In the genomic region with DNA sequence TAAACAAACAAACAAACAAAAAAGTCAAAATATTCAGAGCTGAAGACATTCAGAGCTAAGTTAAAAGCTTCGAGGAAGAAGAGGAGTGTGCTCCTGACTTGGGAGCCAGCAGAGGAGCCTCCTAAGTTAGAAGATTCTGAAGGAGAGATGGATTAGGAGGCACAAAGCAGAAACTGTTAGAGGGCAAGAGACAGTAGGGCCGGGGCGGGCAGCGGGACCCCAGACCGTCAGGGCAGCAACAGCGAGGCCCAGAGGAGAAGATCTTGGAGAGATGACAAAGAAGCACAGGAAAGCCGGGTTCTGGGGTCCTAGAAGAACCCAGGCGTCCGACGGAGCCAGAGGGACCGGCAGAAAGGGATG, we compare ENCODE assay signal across 8 cellular contexts. TPM values are rescaled to one million over a fixed set of nuclear protein-coding genes. Genes with fewer than 3 reads are reported as not detected.
A peak's percentile ranks its signal among the peaks of the same experiment; 100 is the strongest.
DNase-seq lines count a peak whose midpoint lies in the region; ATAC-seq and TF ChIP-seq lines count a peak whose summit lies in the region.

No MANE protein-coding gene starts in this region.

- H3K36me3 Mint-ChIP-seq in effector memory CD8-positive, alpha-beta T cell (ENCODE audit: insufficient read depth): no peaks in the 10 kb centered on the region
- peaks cover 0 to 9% of the 10 kb centered on the region in 2 donors for H3K36me3 Mint-ChIP-seq in naive B cell

- peaks cover 0 to 2% of the 10 kb centered on the region in 2 donors for H3K9me3 Mint-ChIP-seq in effector memory CD8-positive, alpha-beta T cell
- H3K9me3 Mint-ChIP-seq in naive B cell: peaks cover 0 to 1% (median 0%) of the 10 kb centered on the region in 7 donors

- H3K27me3 Mint-ChIP-seq in effector memory CD8-positive, alpha-beta T cell: peaks cover 16 to 32% of the 10 kb centered on the region in 2 donors
- H3K27me3 Mint-ChIP-seq in naive B cell: peaks cover 9 to 21% (median 13%) of the 10 kb centered on the region in 3 donors

- peak overlapping the region; percentile 72 for H3K4me3 ChIP-seq in MG63

- H3K9me3 ChIP-seq in MG63: no peaks in the 10 kb centered on the region

- peak overlapping the region; percentile 69 for H3K27ac ChIP-seq in C4-2B

- peak overlapping the region; percentile 57 to 60 for H3K4me3 Mint-ChIP-seq in effector memory CD8-positive, alpha-beta T cell
- H3K4me3 Mint-ChIP-seq in naive B cell: peak overlapping the region; percentile 60 to 88 (median 82)

- ATAC-seq in effector memory CD8-positive, alpha-beta T cell (replicated peaks): no peak
- ATAC-seq in naive B cell (ENCODE audit: low read depth in 2 of 2) (no peak), GM18519 (IDR thresholded peaks at IDR 0.05; ENCODE audit: low FRiP score, unreplicated experiment) (no peak), HG02981 (IDR thresholded peaks at IDR 0.05; ENCODE audit: unreplicated experiment) (no peak)

- no peaks in the 10 kb centered on the region; the same call in 1 of the 2 replicates for H3K36me3 ChIP-seq in MG63

- TF ChIP-seq CTCF in C4-2B (conservative IDR thresholded peaks at IDR 0.05): no peak

- H3K4me1 Mint-ChIP-seq in effector memory CD8-positive, alpha-beta T cell (ENCODE audit: low read depth in 2 of 2): no peaks in the 10 kb centered on the region
- peaks cover 10 to 18% (median 12%) of the 10 kb centered on the region in 3 donors for H3K4me1 Mint-ChIP-seq in naive B cell

- H3K27me3 ChIP-seq in MG63: no peaks in the 10 kb centered on the region

- DNase-seq in MG63: no peak
- DNase-seq in effector memory CD8-positive, alpha-beta T cell: no peak
- no peak for DNase-seq in naive B cell
- no peak for DNase-seq in HuH-7.5 (ENCODE audit: low spot score)
- DNase-seq in SIG-M5 (lab: John Stamatoyannopoulos, UW): no peak

- H3K27ac Mint-ChIP-seq in effector memory CD8-positive, alpha-beta T cell: no peak overlapping the region
- H3K27ac Mint-ChIP-seq in naive B cell: peak overlapping the region in 2 of 6 donors; percentile 7 to 40

RNA-seq across cellular contexts. Expression of a gene that starts 0.7 kb away (rescaled TPM):
- 14.2 and 16.3 TPM in 2 replicates for total RNA-seq in MG63 (2014; rRNA removed; shearing (Covaris generic); ENCODE audit: low replicate concordance)
- under 1 TPM in 1 of 6 donors, not detected in 5; 0.27 TPM for polyA plus RNA-seq in naive B cell (ENCODE audit: low read depth in 6 of 6)
